ENCODE assay signal across 1 cellular context in the genomic region with DNA sequence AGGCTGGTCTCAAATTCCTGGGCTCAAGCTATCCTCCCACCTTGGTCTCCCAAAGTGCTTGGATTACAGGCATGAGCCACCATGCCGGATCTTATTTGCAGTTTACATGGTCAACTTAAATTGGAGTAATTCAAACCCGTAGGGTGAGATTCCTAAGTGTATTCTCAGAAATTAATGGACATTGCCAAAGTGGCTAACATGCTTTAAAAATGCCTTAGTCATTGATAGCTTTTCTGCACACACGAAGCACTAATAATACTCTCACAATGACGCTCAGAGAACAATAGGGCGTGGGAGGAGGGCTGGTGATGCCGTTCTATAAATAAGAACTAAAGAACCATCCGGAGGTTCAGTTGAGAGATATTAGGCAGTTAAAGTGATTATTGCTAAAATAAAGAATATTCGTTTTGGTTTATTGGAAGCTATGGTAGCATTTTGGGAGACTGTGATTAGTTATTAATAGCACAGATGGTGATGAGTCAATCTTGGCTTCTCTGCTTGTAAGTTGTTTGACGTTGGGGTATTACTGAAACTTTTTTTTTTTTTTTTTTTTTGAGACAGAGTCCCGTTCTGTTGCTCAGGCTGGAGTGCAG.
A peak's percentile ranks its signal among the peaks of the same experiment; 100 is the strongest.
TF ChIP-seq lines count a peak whose summit lies in the region.

No MANE protein-coding gene starts in this region.

TF ChIP-seq in GM12878, 131 proteins besides CTCF, POLR2A, EP300 and RAD21 (continued from another document):
- TF ChIP-seq, protein P1, sequence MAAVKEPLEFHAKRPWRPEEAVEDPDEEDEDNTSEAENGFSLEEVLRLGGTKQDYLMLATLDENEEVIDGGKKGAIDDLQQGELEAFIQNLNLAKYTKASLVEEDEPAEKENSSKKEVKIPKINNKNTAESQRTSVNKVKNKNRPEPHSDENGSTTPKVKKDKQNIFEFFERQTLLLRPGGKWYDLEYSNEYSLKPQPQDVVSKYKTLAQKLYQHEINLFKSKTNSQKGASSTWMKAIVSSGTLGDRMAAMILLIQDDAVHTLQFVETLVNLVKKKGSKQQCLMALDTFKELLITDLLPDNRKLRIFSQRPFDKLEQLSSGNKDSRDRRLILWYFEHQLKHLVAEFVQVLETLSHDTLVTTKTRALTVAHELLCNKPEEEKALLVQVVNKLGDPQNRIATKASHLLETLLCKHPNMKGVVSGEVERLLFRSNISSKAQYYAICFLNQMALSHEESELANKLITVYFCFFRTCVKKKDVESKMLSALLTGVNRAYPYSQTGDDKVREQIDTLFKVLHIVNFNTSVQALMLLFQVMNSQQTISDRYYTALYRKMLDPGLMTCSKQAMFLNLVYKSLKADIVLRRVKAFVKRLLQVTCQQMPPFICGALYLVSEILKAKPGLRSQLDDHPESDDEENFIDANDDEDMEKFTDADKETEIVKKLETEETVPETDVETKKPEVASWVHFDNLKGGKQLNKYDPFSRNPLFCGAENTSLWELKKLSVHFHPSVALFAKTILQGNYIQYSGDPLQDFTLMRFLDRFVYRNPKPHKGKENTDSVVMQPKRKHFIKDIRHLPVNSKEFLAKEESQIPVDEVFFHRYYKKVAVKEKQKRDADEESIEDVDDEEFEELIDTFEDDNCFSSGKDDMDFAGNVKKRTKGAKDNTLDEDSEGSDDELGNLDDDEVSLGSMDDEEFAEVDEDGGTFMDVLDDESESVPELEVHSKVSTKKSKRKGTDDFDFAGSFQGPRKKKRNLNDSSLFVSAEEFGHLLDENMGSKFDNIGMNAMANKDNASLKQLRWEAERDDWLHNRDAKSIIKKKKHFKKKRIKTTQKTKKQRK (IDR thresholded peaks at IDR 0.05; ENCODE audit: low read depth, low read length): no peak
- TF ChIP-seq FOXK2 (IDR thresholded peaks at IDR 0.05) (no peak), WRNIP1 (IDR thresholded peaks at IDR 0.05; ENCODE audit: borderline replicate concordance, low read depth, low read length) (no peak), POU2F2 (IDR thresholded peaks at IDR 0.05; ENCODE audit: borderline replicate concordance, low read depth, low read length) (no peak), SUPT20H (IDR thresholded peaks at IDR 0.05; ENCODE audit: borderline replicate concordance, control insufficient read depth, low read depth, low read length) (no peak), NBN (IDR thresholded peaks at IDR 0.05) (peak; percentile 76), SRF (IDR thresholded peaks at IDR 0.05; ENCODE audit: low read depth in 2 of 2, low read length in 2 of 2) (no peak), CEBPB (IDR thresholded peaks at IDR 0.05; ENCODE audit: borderline replicate concordance in 1 of 2, low read depth in 2 of 2, low read length in 2 of 2) (no peak), EED (IDR thresholded peaks at IDR 0.05; ENCODE audit: low read depth) (no peak), KDM1A (IDR thresholded peaks at IDR 0.05; ENCODE audit: borderline replicate concordance) (no peak), YY1 (IDR thresholded peaks at IDR 0.05; ENCODE audit: low read depth, low read length) (no peak), SIX5 (IDR thresholded peaks at IDR 0.05; ENCODE audit: low read depth, low read length, severe bottlenecking) (no peak), MEF2A (IDR thresholded peaks at IDR 0.05; ENCODE audit: insufficient read depth, low read depth, low read length) (peak; percentile 93), SMAD5 (IDR thresholded peaks at IDR 0.05; ENCODE audit: low read depth) (no peak), BHLHE40 (IDR thresholded peaks at IDR 0.05; ENCODE audit: borderline replicate concordance in 1 of 2, low read depth in 2 of 2, low read length in 1 of 2) (peak in 1 of 2 experiments; percentile 40; a peak in 2 of 4 replicates), NR2F1 (conservative IDR thresholded peaks at IDR 0.05) (no peak), PAX5 (IDR thresholded peaks at IDR 0.05; ENCODE audit: borderline replicate concordance, low read depth, low read length) (no peak)
- TF ChIP-seq, protein P2, sequence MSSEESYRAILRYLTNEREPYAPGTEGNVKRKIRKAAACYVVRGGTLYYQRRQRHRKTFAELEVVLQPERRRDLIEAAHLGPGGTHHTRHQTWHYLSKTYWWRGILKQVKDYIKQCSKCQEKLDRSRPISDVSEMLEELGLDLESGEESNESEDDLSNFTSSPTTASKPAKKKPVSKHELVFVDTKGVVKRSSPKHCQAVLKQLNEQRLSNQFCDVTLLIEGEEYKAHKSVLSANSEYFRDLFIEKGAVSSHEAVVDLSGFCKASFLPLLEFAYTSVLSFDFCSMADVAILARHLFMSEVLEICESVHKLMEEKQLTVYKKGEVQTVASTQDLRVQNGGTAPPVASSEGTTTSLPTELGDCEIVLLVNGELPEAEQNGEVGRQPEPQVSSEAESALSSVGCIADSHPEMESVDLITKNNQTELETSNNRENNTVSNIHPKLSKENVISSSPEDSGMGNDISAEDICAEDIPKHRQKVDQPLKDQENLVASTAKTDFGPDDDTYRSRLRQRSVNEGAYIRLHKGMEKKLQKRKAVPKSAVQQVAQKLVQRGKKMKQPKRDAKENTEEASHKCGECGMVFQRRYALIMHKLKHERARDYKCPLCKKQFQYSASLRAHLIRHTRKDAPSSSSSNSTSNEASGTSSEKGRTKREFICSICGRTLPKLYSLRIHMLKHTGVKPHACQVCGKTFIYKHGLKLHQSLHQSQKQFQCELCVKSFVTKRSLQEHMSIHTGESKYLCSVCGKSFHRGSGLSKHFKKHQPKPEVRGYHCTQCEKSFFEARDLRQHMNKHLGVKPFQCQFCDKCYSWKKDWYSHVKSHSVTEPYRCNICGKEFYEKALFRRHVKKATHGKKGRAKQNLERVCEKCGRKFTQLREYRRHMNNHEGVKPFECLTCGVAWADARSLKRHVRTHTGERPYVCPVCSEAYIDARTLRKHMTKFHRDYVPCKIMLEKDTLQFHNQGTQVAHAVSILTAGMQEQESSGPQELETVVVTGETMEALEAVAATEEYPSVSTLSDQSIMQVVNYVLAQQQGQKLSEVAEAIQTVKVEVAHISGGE (CRISPR knock-in tag; IDR thresholded peaks at IDR 0.05): no peak
- TF ChIP-seq, protein P3, sequence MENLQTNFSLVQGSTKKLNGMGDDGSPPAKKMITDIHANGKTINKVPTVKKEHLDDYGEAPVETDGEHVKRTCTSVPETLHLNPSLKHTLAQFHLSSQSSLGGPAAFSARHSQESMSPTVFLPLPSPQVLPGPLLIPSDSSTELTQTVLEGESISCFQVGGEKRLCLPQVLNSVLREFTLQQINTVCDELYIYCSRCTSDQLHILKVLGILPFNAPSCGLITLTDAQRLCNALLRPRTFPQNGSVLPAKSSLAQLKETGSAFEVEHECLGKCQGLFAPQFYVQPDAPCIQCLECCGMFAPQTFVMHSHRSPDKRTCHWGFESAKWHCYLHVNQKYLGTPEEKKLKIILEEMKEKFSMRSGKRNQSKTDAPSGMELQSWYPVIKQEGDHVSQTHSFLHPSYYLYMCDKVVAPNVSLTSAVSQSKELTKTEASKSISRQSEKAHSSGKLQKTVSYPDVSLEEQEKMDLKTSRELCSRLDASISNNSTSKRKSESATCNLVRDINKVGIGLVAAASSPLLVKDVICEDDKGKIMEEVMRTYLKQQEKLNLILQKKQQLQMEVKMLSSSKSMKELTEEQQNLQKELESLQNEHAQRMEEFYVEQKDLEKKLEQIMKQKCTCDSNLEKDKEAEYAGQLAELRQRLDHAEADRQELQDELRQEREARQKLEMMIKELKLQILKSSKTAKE (IDR thresholded peaks at IDR 0.05; ENCODE audit: low read depth, poor library complexity, severe bottlenecking): no peak
- TF ChIP-seq, protein P4, sequence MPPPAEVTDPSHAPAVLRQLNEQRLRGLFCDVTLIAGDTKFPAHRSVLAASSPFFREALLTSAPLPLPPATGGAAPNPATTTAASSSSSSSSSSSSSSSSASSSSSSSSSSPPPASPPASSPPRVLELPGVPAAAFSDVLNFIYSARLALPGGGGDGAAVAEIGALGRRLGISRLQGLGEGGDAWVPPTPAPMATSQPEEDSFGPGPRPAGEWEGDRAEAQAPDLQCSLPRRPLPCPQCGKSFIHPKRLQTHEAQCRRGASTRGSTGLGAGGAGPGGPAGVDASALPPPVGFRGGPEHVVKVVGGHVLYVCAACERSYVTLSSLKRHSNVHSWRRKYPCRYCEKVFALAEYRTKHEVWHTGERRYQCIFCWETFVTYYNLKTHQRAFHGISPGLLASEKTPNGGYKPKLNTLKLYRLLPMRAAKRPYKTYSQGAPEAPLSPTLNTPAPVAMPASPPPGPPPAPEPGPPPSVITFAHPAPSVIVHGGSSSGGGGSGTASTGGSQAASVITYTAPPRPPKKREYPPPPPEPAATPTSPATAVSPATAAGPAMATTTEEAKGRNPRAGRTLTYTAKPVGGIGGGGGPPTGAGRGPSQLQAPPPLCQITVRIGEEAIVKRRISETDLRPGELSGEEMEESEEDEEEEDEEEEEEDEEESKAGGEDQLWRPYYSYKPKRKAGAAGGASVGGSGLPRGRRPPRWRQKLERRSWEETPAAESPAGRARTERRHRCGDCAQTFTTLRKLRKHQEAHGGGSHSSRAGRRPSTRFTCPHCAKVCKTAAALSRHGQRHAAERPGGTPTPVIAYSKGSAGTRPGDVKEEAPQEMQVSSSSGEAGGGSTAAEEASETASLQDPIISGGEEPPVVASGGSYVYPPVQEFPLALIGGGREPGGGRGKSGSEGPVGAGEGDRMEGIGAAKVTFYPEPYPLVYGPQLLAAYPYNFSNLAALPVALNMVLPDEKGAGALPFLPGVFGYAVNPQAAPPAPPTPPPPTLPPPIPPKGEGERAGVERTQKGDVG (CRISPR knock-in tag; IDR thresholded peaks at IDR 0.05): no peak
